ENCODE assay signal across 8 cellular contexts in genomic region chr1:154157520-154158306, GRCh38. TPM values are rescaled to one million over a fixed set of nuclear protein-coding genes. Genes with fewer than 3 reads are reported as not detected.
DNase-seq lines count a peak whose midpoint lies in the region; ATAC-seq and TF ChIP-seq lines count a peak whose summit lies in the region.

No MANE protein-coding gene starts in this region.

- ATAC-seq in left cardiac atrium (peak; percentile 67 to 76), Right ventricle myocardium inferior (no peak)

- intact Hi-C loops in left cardiac atrium (cut with DNase I) = loop anchor here in 1 of 2 donors (10.0 kb wide), 1 partner anchor 163 kb away; the partner anchor contains the start of gene RPS27
- intact Hi-C loops in Right ventricle myocardium inferior (cut with DNase I) = no loop called here

- DNase-seq in left cardiac atrium (no peak), Right ventricle myocardium inferior (ENCODE audit: missing footprints) (no peak), HUDEP-2 (lab: John Stamatoyannopoulos, UW; ENCODE audit: unreplicated experiment in 76 of 76) (peak in 74 of 76 experiments; percentile 41 to 94 (median 74)), epithelial cell of esophagus (ENCODE audit: low read depth) (peak; percentile 15), NCI-H1105 treated with DMSO at 0.1 percent for 48 hours (lab: John Stamatoyannopoulos, UW) (no peak), NCI-H2227 (lab: John Stamatoyannopoulos, UW; ENCODE audit: unreplicated experiment) (no peak)
- peak; percentile 60 to 71 for DNase-seq in activated CD4-positive, alpha-beta T cell treated with anti-CD3 and anti-CD28 coated beads, Interleukin-2, amount 50 U/mL, for 48 hours
- DNase-seq in stimulated activated CD4-positive, alpha-beta T cell treated with anti-CD3 and anti-CD28 coated beads, Interleukin-2, amount 100 ng/mL, for 48 hours = peak; percentile 54 to 55

- no peak overlapping the region for H3K4me3 ChIP-seq in epithelial cell of esophagus (ENCODE audit: low read length)

- TF ChIP-seq CTCF in epithelial cell of esophagus (IDR thresholded peaks at IDR 0.05; ENCODE audit: insufficient read depth, low read depth, low read length, missing control alignments) = no peak

RNA-seq across cellular contexts. Expression of gene NUP210L, which starts 2.8 kb away (rescaled TPM):
- under 1 TPM; 0.13 to 0.74 TPM for total RNA-seq in left cardiac atrium
- total RNA-seq in Right ventricle myocardium inferior = 0.30 TPM

RNA-seq across cellular contexts. Expression of gene TPM3, which starts 34.2 kb away (rescaled TPM):
- total RNA-seq in left cardiac atrium = 100 to 1,000 TPM; 287 to 561 TPM
- 102 TPM for total RNA-seq in Right ventricle myocardium inferior

RNA-seq across cellular contexts. Expression of gene CFAP141, which starts 48.4 kb away (rescaled TPM):
- not detected for total RNA-seq in left cardiac atrium
- not detected for total RNA-seq in Right ventricle myocardium inferior

Comparison
In these comparisons a context has a peak if more than half of its experiments do, and no peak if none do; other contexts are left out.
1. DNase-seq: peak in HUDEP-2 (74 of 76), activated CD4-positive, alpha-beta T cell treated with anti-CD3 and anti-CD28 coated beads, Interleukin-2, amount 50 U/mL, for 48 hours (2 of 2), epithelial cell of esophagus (single experiment) and stimulated activated CD4-positive, alpha-beta T cell treated with anti-CD3 and anti-CD28 coated beads, Interleukin-2, amount 100 ng/mL, for 48 hours (2 of 2); none in left cardiac atrium (single experiment), Right ventricle myocardium inferior (single experiment), NCI-H1105 treated with DMSO at 0.1 percent for 48 hours (single experiment) and NCI-H2227 (single experiment).